ENCODE assay signal across 27 cellular contexts in genomic region chr7:32870298-32870697, GRCh38.
"Had no signal": no experiment of that assay in that cellular context is flagged by ENCODE, and none has a peak within 500 bp of the region (broad histone marks: within the 10 kb centered on the region; RNA-seq: fewer than 3 reads in every experiment).

No MANE protein-coding gene starts in this region.

- H3K27ac Mint-ChIP-seq: activated CD8-positive, alpha-beta memory T cell treated with anti-CD3 and anti-CD28 coated beads, Interleukin-2, amount 10 ng/mL, durations not matched to agents 7 days and 5 days; activated naive CD4-positive, alpha-beta T cell treated with anti-CD3 and anti-CD28 coated beads, Interleukin-2, amount 50 U/mL, for 24 hours; activated naive CD8-positive, alpha-beta T cell treated with anti-CD3 and anti-CD28 coated beads, Interleukin-2, amount 50 U/mL, for 24 hours; brain had no signal

- H3K4me1 ChIP-seq: Peyer's patch, SJCRH30 had no signal

- H3K4me3 ChIP-seq: ascending aorta, Peyer's patch, SJCRH30 had no signal

- H3K9me2 ChIP-seq: SK-N-SH had no signal

- H3K27ac ChIP-seq: ascending aorta, Peyer's patch, RWPE1, SJCRH30, VCaP had no signal

- H3K4me3 Mint-ChIP-seq: activated CD8-positive, alpha-beta memory T cell treated with anti-CD3 and anti-CD28 coated beads, Interleukin-2, amount 10 ng/mL, durations not matched to agents 7 days and 5 days; activated naive CD4-positive, alpha-beta T cell treated with anti-CD3 and anti-CD28 coated beads, Interleukin-2, amount 50 U/mL, for 24 hours; activated naive CD8-positive, alpha-beta T cell treated with anti-CD3 and anti-CD28 coated beads, Interleukin-2, amount 50 U/mL, for 24 hours; brain; central memory CD8-positive, alpha-beta T cell had no signal

- H3K27me3 Mint-ChIP-seq: activated CD8-positive, alpha-beta memory T cell treated with anti-CD3 and anti-CD28 coated beads, Interleukin-2, amount 10 ng/mL, durations not matched to agents 7 days and 5 days; activated naive CD4-positive, alpha-beta T cell treated with anti-CD3 and anti-CD28 coated beads, Interleukin-2, amount 50 U/mL, for 24 hours; activated naive CD8-positive, alpha-beta T cell treated with anti-CD3 and anti-CD28 coated beads, Interleukin-2, amount 50 U/mL, for 24 hours; brain; central memory CD8-positive, alpha-beta T cell had no signal

- H3K9me3 Mint-ChIP-seq: central memory CD8-positive, alpha-beta T cell had no signal

- H3K4me1 Mint-ChIP-seq: brain had no signal

- ATAC-seq: activated CD8-positive, alpha-beta memory T cell treated with anti-CD3 and anti-CD28 coated beads, Interleukin-2, amount 10 ng/mL, durations not matched to agents 7 days and 5 days had no signal

- H3K9ac ChIP-seq: SK-N-SH had no signal

- H3K9me3 ChIP-seq: ascending aorta, Peyer's patch, SJCRH30, SK-N-SH had no signal

- H3K27me3 ChIP-seq: ascending aorta, Peyer's patch, SJCRH30 had no signal

- H3K4me2 ChIP-seq: SK-N-SH had no signal

- DNase-seq: activated CD4-positive, CD25-positive, alpha-beta regulatory T cell; activated CD8-positive, alpha-beta memory T cell treated with anti-CD3 and anti-CD28 coated beads, Interleukin-2, amount 10 ng/mL, durations not matched to agents 7 days and 5 days; activated gamma-delta T cell; activated naive CD8-positive, alpha-beta T cell treated with anti-CD3 and anti-CD28 coated beads, Interleukin-2, amount 50 U/mL, for 24 hours; amniotic stem cell; KG1; MV-4-11; NCI-H1092 treated with DMSO at 0.1 percent for 48 hours; NCI-H1417 treated with DMSO at 0.1 percent for 48 hours; NCI-H1694; NCI-H2029 treated with DMSO at 0.1 percent for 48 hours; NCI-H345; NCI-H510A; NCI-H526 treated with DMSO at 0.1 percent for 48 hours; NCI-H82; OCI-M1; Peyer's patch; Right ventricle myocardium superior; SJCRH30; SK-N-SH; T-helper 1 cell had no signal
